Comparison of ENCODE assay signal across 28 cellular contexts in the genomic region with DNA sequence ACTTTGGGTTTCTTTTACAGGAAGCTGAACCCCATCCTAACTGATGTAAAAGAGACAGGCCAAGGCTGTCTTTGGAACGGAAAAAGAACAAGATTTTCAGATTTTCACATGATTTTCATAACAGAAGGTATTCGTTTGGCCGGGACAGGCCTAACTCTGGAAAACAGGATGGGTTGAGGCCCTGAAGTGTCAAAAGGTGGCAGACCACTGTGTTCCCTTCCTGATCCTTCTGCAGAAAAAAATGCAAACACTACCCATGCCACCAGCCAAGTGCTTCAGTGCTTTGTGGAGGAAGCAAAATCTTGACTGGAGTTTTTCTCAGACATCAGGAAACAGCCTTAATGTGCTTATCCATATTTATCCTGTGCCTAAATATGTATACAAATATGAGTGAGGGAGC.
DNase-seq lines count a peak whose midpoint lies in the region; ATAC-seq lines count a peak whose summit lies in the region.
"Had no signal": no experiment of that assay in that cellular context is flagged by ENCODE, and none has a peak within 500 bp of the region (broad histone marks: within the 10 kb centered on the region; RNA-seq: fewer than 3 reads in every experiment).

No MANE protein-coding gene starts in this region.

- no peak overlapping the region for H3K4me3 ChIP-seq in SJCRH30
- H3K4me3 ChIP-seq: lower lobe of right lung, ovary, testis, uterus had no signal

- no peak overlapping the region for H3K27ac ChIP-seq in SJCRH30
- H3K27ac ChIP-seq: lower lobe of right lung, ovary had no signal

- H3K4me1 ChIP-seq in SJCRH30: no peaks in the 10 kb centered on the region
- H3K4me1 ChIP-seq: testis, uterus had no signal

- peak overlapping the region; percentile 11 for H3K4me3 Mint-ChIP-seq in activated CD4-positive, alpha-beta T cell treated with anti-CD3 and anti-CD28 coated beads, Interleukin-2, amount 10 ng/mL, durations not matched to agents 24 days and 14 days
- H3K4me3 Mint-ChIP-seq in stimulated activated naive CD8-positive, alpha-beta T cell treated with anti-CD3 and anti-CD28 coated beads, Interleukin-15, amount 100 ng/mL, for 72 hours: no peak overlapping the region
- H3K4me3 Mint-ChIP-seq: activated CD8-positive, alpha-beta T cell treated with anti-CD3 and anti-CD28 coated beads for 36 hours; activated naive CD8-positive, alpha-beta T cell treated with anti-CD3 and anti-CD28 coated beads, Interleukin-2, amount 50 U/mL, for 24 hours; CD8-positive, alpha-beta T cell; endodermal cell; WTC11 had no signal

- no peaks in the 10 kb centered on the region; the same call in 1 of the 2 replicates for H3K27me3 ChIP-seq in SJCRH30
- H3K27me3 ChIP-seq: ovary, testis, uterus had no signal

- ATAC-seq in stimulated activated naive CD8-positive, alpha-beta T cell treated with anti-CD3 and anti-CD28 coated beads, Interleukin-15, amount 100 ng/mL, for 72 hours: no peak
- no peak for ATAC-seq in stimulated activated naive CD8-positive, alpha-beta T cell treated with anti-CD3 and anti-CD28 coated beads, Interleukin-15, Interleukin-2, amounts not matched to agents 100 U/mL and 50 U/mL, for 24 hours
- no peak for ATAC-seq in GM21360 (IDR thresholded peaks at IDR 0.05; ENCODE audit: unreplicated experiment)
- ATAC-seq: activated CD8-positive, alpha-beta T cell treated with anti-CD3 and anti-CD28 coated beads for 36 hours; activated naive CD8-positive, alpha-beta T cell treated with anti-CD3 and anti-CD28 coated beads, Interleukin-2, amount 50 U/mL, for 24 hours; CD8-positive, alpha-beta T cell; esophagus mucosa; lower lobe of right lung; WTC11 had no signal

- peak overlapping the region; percentile 63 for H3K27ac Mint-ChIP-seq in activated CD4-positive, alpha-beta T cell treated with anti-CD3 and anti-CD28 coated beads, Interleukin-2, amount 10 ng/mL, durations not matched to agents 24 days and 14 days
- H3K27ac Mint-ChIP-seq in stimulated activated naive CD8-positive, alpha-beta T cell treated with anti-CD3 and anti-CD28 coated beads, Interleukin-15, amount 100 ng/mL, for 72 hours: peak overlapping the region; percentile 54 to 82
- H3K27ac Mint-ChIP-seq: activated CD8-positive, alpha-beta T cell treated with anti-CD3 and anti-CD28 coated beads for 36 hours; activated naive CD8-positive, alpha-beta T cell treated with anti-CD3 and anti-CD28 coated beads, Interleukin-2, amount 50 U/mL, for 24 hours; CD8-positive, alpha-beta T cell; endodermal cell; WTC11 had no signal

- intact Hi-C loops in activated CD4-positive, alpha-beta T cell treated with anti-CD3 and anti-CD28 coated beads, Interleukin-2, amount 10 ng/mL, durations not matched to agents 24 days and 14 days (cut with micrococcal nuclease): no loop called here

- no peaks in the 10 kb centered on the region for H3K9me3 Mint-ChIP-seq in activated CD4-positive, alpha-beta T cell treated with anti-CD3 and anti-CD28 coated beads, Interleukin-2, amount 10 ng/mL, durations not matched to agents 24 days and 14 days
- no peaks in the 10 kb centered on the region for H3K9me3 Mint-ChIP-seq in stimulated activated naive CD8-positive, alpha-beta T cell treated with anti-CD3 and anti-CD28 coated beads, Interleukin-15, amount 100 ng/mL, for 72 hours
- H3K9me3 Mint-ChIP-seq: activated CD8-positive, alpha-beta T cell treated with anti-CD3 and anti-CD28 coated beads for 36 hours; activated naive CD8-positive, alpha-beta T cell treated with anti-CD3 and anti-CD28 coated beads, Interleukin-2, amount 50 U/mL, for 24 hours; activated T-helper 2 cell treated with anti-CD3 and anti-CD28 coated beads, Interferon-gamma antibody, Interleukin-2, Interleukin-4, amounts not matched to agents 10 μg/mL and 5 μg/mL and 100 μg/mL, durations not matched to agents 14 hours and 24 hours and 36 hours; CD8-positive, alpha-beta T cell; endodermal cell; WTC11 had no signal

- no peaks in the 10 kb centered on the region for H3K36me3 ChIP-seq in SJCRH30
- H3K36me3 ChIP-seq: lower lobe of right lung, ovary, uterus had no signal

- H3K4me1 Mint-ChIP-seq in activated CD4-positive, alpha-beta T cell treated with anti-CD3 and anti-CD28 coated beads, Interleukin-2, amount 10 ng/mL, durations not matched to agents 24 days and 14 days: peaks cover 33% of the 10 kb centered on the region
- H3K4me1 Mint-ChIP-seq in stimulated activated naive CD8-positive, alpha-beta T cell treated with anti-CD3 and anti-CD28 coated beads, Interleukin-15, amount 100 ng/mL, for 72 hours: peaks cover 37% of the 10 kb centered on the region
- H3K4me1 Mint-ChIP-seq: endodermal cell had no signal

- peaks cover 10% of the 10 kb centered on the region for H3K36me3 Mint-ChIP-seq in activated CD4-positive, alpha-beta T cell treated with anti-CD3 and anti-CD28 coated beads, Interleukin-2, amount 10 ng/mL, durations not matched to agents 24 days and 14 days (ENCODE audit: low read depth)
- H3K36me3 Mint-ChIP-seq: CD8-positive, alpha-beta T cell; WTC11 had no signal

- no peaks in the 10 kb centered on the region for H3K27me3 Mint-ChIP-seq in activated CD4-positive, alpha-beta T cell treated with anti-CD3 and anti-CD28 coated beads, Interleukin-2, amount 10 ng/mL, durations not matched to agents 24 days and 14 days
- H3K27me3 Mint-ChIP-seq in stimulated activated naive CD8-positive, alpha-beta T cell treated with anti-CD3 and anti-CD28 coated beads, Interleukin-15, amount 100 ng/mL, for 72 hours: no peaks in the 10 kb centered on the region
- H3K27me3 Mint-ChIP-seq: activated CD8-positive, alpha-beta T cell treated with anti-CD3 and anti-CD28 coated beads for 36 hours; activated naive CD8-positive, alpha-beta T cell treated with anti-CD3 and anti-CD28 coated beads, Interleukin-2, amount 50 U/mL, for 24 hours had no signal

- DNase-seq in activated CD4-positive, alpha-beta T cell treated with anti-CD3 and anti-CD28 coated beads, Interleukin-2, amount 10 ng/mL, durations not matched to agents 24 days and 14 days: no peak
- DNase-seq in activated CD4-positive, alpha-beta T cell treated with anti-CD3 and anti-CD28 coated beads for 4 hours: no peak
- DNase-seq in stimulated activated naive CD8-positive, alpha-beta T cell treated with anti-CD3 and anti-CD28 coated beads, Interleukin-15, amount 100 ng/mL, for 72 hours: no peak
- DNase-seq in stimulated activated naive CD8-positive, alpha-beta T cell treated with anti-CD3 and anti-CD28 coated beads, Interleukin-15, Interleukin-2, amounts not matched to agents 100 U/mL and 50 U/mL, for 24 hours: no peak
- DNase-seq in lung microvascular endothelial cell (ENCODE audit: low read depth in 2 of 2) (peak; percentile 87 to 88), SJCRH30 (no peak), DMS53 (lab: John Stamatoyannopoulos, UW) (no peak)
- DNase-seq: activated CD8-positive, alpha-beta memory T cell treated with anti-CD3 and anti-CD28 coated beads, Interleukin-2, amount 50 U/mL, for 48 hours; activated CD8-positive, alpha-beta T cell treated with anti-CD3 and anti-CD28 coated beads for 36 hours; activated naive CD8-positive, alpha-beta T cell treated with anti-CD3 and anti-CD28 coated beads, Interleukin-2, amount 50 U/mL, for 24 hours; AML-193; CD8-positive, alpha-beta T cell; central memory CD4-positive, alpha-beta T cell; endodermal cell; GOT3; head of caudate nucleus; islet precursor cell; lower lobe of right lung; NCI-H1436 treated with DMSO at 0.1 percent for 48 hours; small intestine; SW 1271; testis; uterus had no signal

- H3K9me3 ChIP-seq in SJCRH30 (replicated peaks): no peaks in the 10 kb centered on the region
- H3K9me3 ChIP-seq: lower lobe of right lung, ovary, testis, uterus had no signal

Comparison
In these comparisons a context has a peak if more than half of its experiments do, and no peak if none do; other contexts are left out.
1. DNase-seq: peak in lung microvascular endothelial cell (2 of 2); none in activated CD4-positive, alpha-beta T cell treated with anti-CD3 and anti-CD28 coated beads, Interleukin-2, amount 10 ng/mL, durations not matched to agents 24 days and 14 days (single experiment), activated CD4-positive, alpha-beta T cell treated with anti-CD3 and anti-CD28 coated beads for 4 hours (0 of 2), stimulated activated naive CD8-positive, alpha-beta T cell treated with anti-CD3 and anti-CD28 coated beads, Interleukin-15, amount 100 ng/mL, for 72 hours (0 of 2), stimulated activated naive CD8-positive, alpha-beta T cell treated with anti-CD3 and anti-CD28 coated beads, Interleukin-15, Interleukin-2, amounts not matched to agents 100 U/mL and 50 U/mL, for 24 hours (single experiment), SJCRH30 (0 of 2) and DMS53 (single experiment).